In the genomic region with DNA sequence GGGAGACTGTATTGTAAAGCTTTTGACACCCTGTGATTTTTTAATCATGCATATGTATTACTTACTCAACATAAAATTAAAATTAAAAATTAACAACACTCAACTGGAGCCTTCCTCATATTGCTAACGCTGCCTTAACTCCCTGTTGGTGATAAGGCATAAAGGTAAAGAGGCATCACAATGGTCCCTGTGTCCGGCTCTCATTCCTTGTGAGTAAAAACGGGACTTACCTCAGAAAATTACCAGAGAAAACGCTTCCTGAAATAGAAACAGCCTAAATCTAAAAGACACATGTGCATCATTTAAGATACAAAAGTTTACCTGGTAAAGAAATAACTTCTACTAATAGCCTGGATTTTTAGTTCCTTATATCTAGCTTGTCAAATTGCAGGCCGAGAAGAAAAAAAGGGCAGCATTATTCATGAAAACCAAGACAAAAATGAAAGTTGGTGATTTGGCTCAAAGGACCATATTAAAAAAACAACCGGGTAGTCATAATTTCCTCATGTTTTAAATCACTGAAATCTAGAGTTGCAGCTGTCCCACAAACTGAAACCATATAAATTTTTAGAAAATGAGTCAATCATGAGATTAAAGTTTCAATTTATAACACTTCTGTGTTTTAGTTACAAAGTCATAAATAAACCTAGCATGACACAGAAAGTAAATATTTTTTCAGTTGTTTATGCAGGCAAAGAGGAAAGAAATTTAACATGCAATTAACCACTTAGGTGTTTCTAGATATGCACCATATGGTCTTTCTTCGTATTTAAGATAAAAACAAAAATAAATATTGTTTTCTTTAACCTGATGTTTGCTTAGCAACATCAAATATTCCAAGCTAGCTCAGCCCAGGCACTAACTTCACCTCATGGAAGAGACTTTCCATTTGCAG, we compare ENCODE assay signal across 10 cellular contexts.
DNase-seq lines count a peak whose midpoint lies in the region; ATAC-seq and TF ChIP-seq lines count a peak whose summit lies in the region.
"Had no signal": no experiment of that assay in that cellular context is flagged by ENCODE, and none has a peak within 500 bp of the region (broad histone marks: within the 10 kb centered on the region; RNA-seq: fewer than 3 reads in every experiment).

No MANE protein-coding gene starts in this region.

- no peak for TF ChIP-seq RAD21 in IMR-90 (IDR thresholded peaks at IDR 0.05; ENCODE audit: low read length)

- H3K9ac ChIP-seq in IMR-90 (ENCODE audit: low read depth, low read length): peak overlapping the region; percentile 91

- H4K5ac ChIP-seq in IMR-90 (ENCODE audit: low read depth, low read length): peak overlapping the region; percentile 92

- peaks cover 18% of the 10 kb centered on the region for H3K36me3 Mint-ChIP-seq in CD4-positive, CD25-positive, alpha-beta regulatory T cell
- H3K36me3 Mint-ChIP-seq in stimulated activated memory B cell treated with anti-CD40 and anti-IgM and Interleukin-4, amounts not matched to agents 10 μg/mL and 1 μg/mL and 100 μg/mL, for 72 hours: peaks cover 31% of the 10 kb centered on the region

- H2AK5ac ChIP-seq in IMR-90 (ENCODE audit: low read depth, low read length): peak overlapping the region; percentile 94; the same call in 1 of the 2 replicates

- ATAC-seq in CD4-positive, CD25-positive, alpha-beta regulatory T cell (ENCODE audit: low read depth in 2 of 2): no peak
- peak; percentile 47 for ATAC-seq in GM21367 (IDR thresholded peaks at IDR 0.05; ENCODE audit: unreplicated experiment)
- peak; percentile 24 for ATAC-seq in IMR-90 (ENCODE audit: low read depth)
- no peak for ATAC-seq in stimulated activated memory B cell treated with anti-CD40 and anti-IgM and Interleukin-4, amounts not matched to agents 10 μg/mL and 1 μg/mL and 100 μg/mL, for 72 hours

- H3K14ac ChIP-seq in IMR-90 (replicated peaks; ENCODE audit: low read depth, low read length): peak overlapping the region; percentile 93

- no peaks in the 10 kb centered on the region for H3K27me3 ChIP-seq in CD4-positive, CD25-positive, alpha-beta regulatory T cell (ENCODE audit: control insufficient read depth, insufficient read depth, low read length)
- no peaks in the 10 kb centered on the region for H3K27me3 ChIP-seq in IMR-90 (ENCODE audit: control insufficient read depth, insufficient read depth, low read length)

- H2BK120ac ChIP-seq in IMR-90 (ENCODE audit: low read depth, low read length): peak overlapping the region; percentile 98

- H2BK15ac ChIP-seq in IMR-90 (ENCODE audit: low read depth, low read length): peak overlapping the region; percentile 93

- H3K4me3 ChIP-seq in CD4-positive, CD25-positive, alpha-beta regulatory T cell (ENCODE audit: low read depth, low read length): peak overlapping the region; percentile 42
- H3K4me3 ChIP-seq in IMR-90 (ENCODE audit: insufficient read depth, low read depth, low read length): no peak overlapping the region

- H3K4me3 Mint-ChIP-seq in CD4-positive, CD25-positive, alpha-beta regulatory T cell: peak overlapping the region in 3 of 4 donors; percentile 0 to 24 (median 17)
- H3K4me3 Mint-ChIP-seq in stimulated activated memory B cell treated with anti-CD40 and anti-IgM and Interleukin-4, amounts not matched to agents 10 μg/mL and 1 μg/mL and 100 μg/mL, for 72 hours: no peak overlapping the region
- H3K4me3 Mint-ChIP-seq: H9 had no signal

- H4K8ac ChIP-seq in IMR-90 (ENCODE audit: low read depth in 2 of 2, low read length in 2 of 2): peak overlapping the region; percentile 85 to 94

- peak overlapping the region; percentile 93 for H2BK5ac ChIP-seq in IMR-90 (ENCODE audit: low read depth, low read length, poor library complexity, severe bottlenecking)

- peak overlapping the region; percentile 75; the same call in 1 of the 2 replicates for H3K23ac ChIP-seq in IMR-90 (ENCODE audit: low read depth, low read length)

- CTCF ChIA-PET in IMR-90 (lab: Yijun Ruan, JAX): interaction anchor here (0.7 to 1.0 kb wide), 3 partner anchors 40 to 163 kb away, joined by 3 read pairs; no protein-coding TSS in a partner anchor

- POLR2A ChIA-PET in IMR-90 (lab: Charles Lee; ENCODE audit: unreplicated experiment): no interaction called here

- H3K18ac ChIP-seq in IMR-90 (ENCODE audit: low read depth, low read length): peak overlapping the region; percentile 98

- peak overlapping the region; percentile 83 for H3K4me2 ChIP-seq in IMR-90 (ENCODE audit: low read depth, low read length)

- H2AFZ ChIP-seq in IMR-90 (replicated peaks; ENCODE audit: low read length, poor library complexity): no peak overlapping the region

- peak in 2 of 3 donors; percentile 3 to 53 for DNase-seq in CD4-positive, CD25-positive, alpha-beta regulatory T cell
- DNase-seq in IMR-90 (peak; percentile 85), foreskin melanocyte (peak; percentile 43), NCI-H2029 treated with DMSO at 0.1 percent for 48 hours (lab: John Stamatoyannopoulos, UW) (no peak), NCI-H524 (lab: John Stamatoyannopoulos, UW) (no peak), NCI-H510A treated with DMSO at 0.1 percent for 48 hours (lab: John Stamatoyannopoulos, UW) (no peak)
- DNase-seq: H9, mesendoderm had no signal

- intact Hi-C loops in IMR-90 (cut with micrococcal nuclease): loop anchor here (5.0 to 10.0 kb wide), 3 partner anchors 73 to 420 kb away; no protein-coding TSS in a partner anchor

- dilution Hi-C loops in IMR-90 (cut with HindIII; ENCODE audit: low sequenced_read_pairs, unreplicated experiment): no loop called here

- H3K27ac ChIP-seq in CD4-positive, CD25-positive, alpha-beta regulatory T cell (ENCODE audit: insufficient read depth, low read length, poor library complexity, severe bottlenecking): peak overlapping the region; percentile 47
- H3K27ac ChIP-seq in IMR-90 (ENCODE audit: insufficient read depth, low read length): peak overlapping the region; percentile 98

- no peaks in the 10 kb centered on the region for H3K36me3 ChIP-seq in CD4-positive, CD25-positive, alpha-beta regulatory T cell (ENCODE audit: control insufficient read depth, insufficient read depth, low read length)
- peaks cover 9% of the 10 kb centered on the region; the same call in 1 of the 2 replicates for H3K36me3 ChIP-seq in IMR-90 (ENCODE audit: control insufficient read depth, insufficient read depth, low read length)

- H3K27ac Mint-ChIP-seq in CD4-positive, CD25-positive, alpha-beta regulatory T cell: no peak overlapping the region
- H3K27ac Mint-ChIP-seq in stimulated activated memory B cell treated with anti-CD40 and anti-IgM and Interleukin-4, amounts not matched to agents 10 μg/mL and 1 μg/mL and 100 μg/mL, for 72 hours: no peak overlapping the region

- H3K56ac ChIP-seq in IMR-90 (ENCODE audit: extremely low read depth, insufficient read depth, low read length): peak overlapping the region; percentile 94

- peaks cover 0 to 8% of the 10 kb centered on the region in 2 experiments; a peak in 2 of 4 replicates for H3K79me1 ChIP-seq in IMR-90 (ENCODE audit: low read depth in 1 of 2, low read length in 2 of 2)

- H3K4me1 ChIP-seq in CD4-positive, CD25-positive, alpha-beta regulatory T cell (ENCODE audit: control insufficient read depth, insufficient read depth, low read length, poor library complexity, severe bottlenecking): peaks cover 16% of the 10 kb centered on the region
- peaks cover 27% of the 10 kb centered on the region for H3K4me1 ChIP-seq in IMR-90 (ENCODE audit: control insufficient read depth, insufficient read depth, low read length)

- no peaks in the 10 kb centered on the region for H3K27me3 Mint-ChIP-seq in CD4-positive, CD25-positive, alpha-beta regulatory T cell
- no peaks in the 10 kb centered on the region for H3K27me3 Mint-ChIP-seq in stimulated activated memory B cell treated with anti-CD40 and anti-IgM and Interleukin-4, amounts not matched to agents 10 μg/mL and 1 μg/mL and 100 μg/mL, for 72 hours

- TF ChIP-seq CTCF in IMR-90 (conservative IDR thresholded peaks at IDR 0.05; ENCODE audit: low read depth, low read length): no peak

- H3K4ac ChIP-seq in IMR-90 (ENCODE audit: low read depth, low read length): peak overlapping the region; percentile 94

- no peaks in the 10 kb centered on the region for H4K20me1 ChIP-seq in IMR-90 (ENCODE audit: insufficient read depth, low read length)

- H3K9me1 ChIP-seq in IMR-90 (ENCODE audit: insufficient read depth, low read length): peaks cover 12% of the 10 kb centered on the region

- H2BK20ac ChIP-seq in IMR-90 (ENCODE audit: low read depth, low read length): peak overlapping the region; percentile 100

- WGBS in IMR-90 (ENCODE audit: extremely low coverage in 2 of 2, insufficient read length in 1 of 2), 2 experiments: no CpG with 5 or more reads among the region's 7 CpGs

- no TSS peak for BruUV-seq in IMR-90 (replicated peaks; lab: Mats Ljungman, UMichigan)

- peaks cover 8 to 41% (median 21%) of the 10 kb centered on the region in 4 donors for H3K4me1 Mint-ChIP-seq in CD4-positive, CD25-positive, alpha-beta regulatory T cell
- no peaks in the 10 kb centered on the region for H3K4me1 Mint-ChIP-seq in stimulated activated memory B cell treated with anti-CD40 and anti-IgM and Interleukin-4, amounts not matched to agents 10 μg/mL and 1 μg/mL and 100 μg/mL, for 72 hours

- TF ChIP-seq POLR2A in IMR-90 (IDR thresholded peaks at IDR 0.05; ENCODE audit: low read depth, low read length): no peak

- no peaks in the 10 kb centered on the region for H3K9me3 ChIP-seq in CD4-positive, CD25-positive, alpha-beta regulatory T cell (ENCODE audit: control insufficient read depth in 2 of 2, low read length in 2 of 2)
- H3K9me3 ChIP-seq in IMR-90 (ENCODE audit: control insufficient read depth, insufficient read depth, low read length): peaks cover 5% of the 10 kb centered on the region

- H3K9me3 Mint-ChIP-seq in CD4-positive, CD25-positive, alpha-beta regulatory T cell: peaks cover 0 to 4% (median 3%) of the 10 kb centered on the region in 7 donors
- H3K9me3 Mint-ChIP-seq in stimulated activated memory B cell treated with anti-CD40 and anti-IgM and Interleukin-4, amounts not matched to agents 10 μg/mL and 1 μg/mL and 100 μg/mL, for 72 hours: peaks cover 3% of the 10 kb centered on the region

- peak overlapping the region; percentile 98 for H4K91ac ChIP-seq in IMR-90 (ENCODE audit: insufficient read depth, low read depth, low read length)

- in situ Hi-C loops in IMR-90 (cut with MboI; ENCODE audit: low sequenced_read_pairs): no loop called here

- H2AK9ac ChIP-seq in IMR-90 (replicated peaks; ENCODE audit: low read depth, low read length, poor library complexity): no peak overlapping the region

TF ChIP-seq in IMR-90, 13 proteins besides CTCF, POLR2A, EP300 and RAD21 (continues in another document):
- no peak for TF ChIP-seq MXI1 (IDR thresholded peaks at IDR 0.05; ENCODE audit: borderline replicate concordance, low read depth, low read length)
- no peak for TF ChIP-seq RFX5 (IDR thresholded peaks at IDR 0.05; ENCODE audit: low read depth, low read length)

Comparison
In these comparisons a context has a peak if more than half of its experiments do, and no peak if none do; other contexts are left out.
1. ATAC-seq: peak in GM21367 (single experiment) and IMR-90 (single experiment); none in CD4-positive, CD25-positive, alpha-beta regulatory T cell (0 of 2) and stimulated activated memory B cell treated with anti-CD40 and anti-IgM and Interleukin-4, amounts not matched to agents 10 μg/mL and 1 μg/mL and 100 μg/mL, for 72 hours (single experiment).
2. DNase-seq: peak in CD4-positive, CD25-positive, alpha-beta regulatory T cell (2 of 3), IMR-90 (single experiment) and foreskin melanocyte (single experiment); none in NCI-H2029 treated with DMSO at 0.1 percent for 48 hours (single experiment), NCI-H524 (0 of 2) and NCI-H510A treated with DMSO at 0.1 percent for 48 hours (single experiment).